In genomic region chr2:170248574-170249393, GRCh38 we compare ENCODE assay signal across 1 cellular context.
TF ChIP-seq lines count a peak whose summit lies in the region.

No MANE protein-coding gene starts in this region.

TF ChIP-seq in K562, 482 proteins besides CTCF, POLR2A, EP300 and RAD21 (continued from another document and continues in another):
- TF ChIP-seq E2F8 (IDR thresholded peaks at IDR 0.05; ENCODE audit: low read depth, partially characterized antibody) (no peak), GABPB1 (CRISPR knock-in tag; IDR thresholded peaks at IDR 0.05) (no peak), MTA1 (IDR thresholded peaks at IDR 0.05; ENCODE audit: borderline replicate concordance) (no peak), KLF1 (tag; IDR thresholded peaks at IDR 0.05) (no peak), CTCFL (IDR thresholded peaks at IDR 0.05; ENCODE audit: borderline replicate concordance, insufficient read depth, low read depth, low read length, poor library complexity, severe bottlenecking) (no peak), GABPA (tag; conservative IDR thresholded peaks at IDR 0.05; ENCODE audit: low read depth) (no peak), MAFK (IDR thresholded peaks at IDR 0.05; ENCODE audit: low read length) (no peak), ZNF3 (CRISPR knock-in tag; IDR thresholded peaks at IDR 0.05) (no peak), ZNF354B (CRISPR knock-in tag; IDR thresholded peaks at IDR 0.05) (peak; percentile 7; the same call in 1 of the 2 replicates), E2F5 (CRISPR knock-in tag; IDR thresholded peaks at IDR 0.05) (no peak), KAT7 (CRISPR knock-in tag; IDR thresholded peaks at IDR 0.05; ENCODE audit: borderline replicate concordance) (no peak), ELF2 (CRISPR knock-in tag; IDR thresholded peaks at IDR 0.05) (peak; percentile 61), MAZ (CRISPR knock-in tag; conservative IDR thresholded peaks at IDR 0.05 in 1 of 2, IDR thresholded peaks at IDR 0.05 in 1 of 2) (peak in 1 of 2 experiments; percentile 24; a peak in 2 of 4 replicates), RFX1 (IDR thresholded peaks at IDR 0.05) (no peak), ESRRB (CRISPR knock-in tag; IDR thresholded peaks at IDR 0.05; ENCODE audit: borderline replicate concordance) (no peak), ZNF717 (CRISPR knock-in tag; IDR thresholded peaks at IDR 0.05) (no peak), CHD1 (IDR thresholded peaks at IDR 0.05; ENCODE audit: low read length) (no peak), TBP (optimal IDR thresholded peaks at IDR 0.05; ENCODE audit: low read depth, low read length) (no peak), ETV5 (CRISPR knock-in tag; IDR thresholded peaks at IDR 0.05; ENCODE audit: low read depth) (no peak), KDM2B (CRISPR knock-in tag; IDR thresholded peaks at IDR 0.05) (no peak), POLR2G (IDR thresholded peaks at IDR 0.05; ENCODE audit: low read depth, low read length) (no peak), ID3 (CRISPR knock-in tag; IDR thresholded peaks at IDR 0.05) (no peak), ID3 (tag; IDR thresholded peaks at IDR 0.05) (peak; percentile 96), CTBP1 (IDR thresholded peaks at IDR 0.05; ENCODE audit: borderline replicate concordance) (peak; percentile 50; the same call in 1 of the 2 replicates), FOS (IDR thresholded peaks at IDR 0.05; ENCODE audit: extremely low read depth, insufficient read length) (no peak), RBM25 (IDR thresholded peaks at IDR 0.05; ENCODE audit: low read depth, low read length, severe bottlenecking) (no peak), ZNF12 (CRISPR knock-in tag; IDR thresholded peaks at IDR 0.05) (no peak), ARID1B (IDR thresholded peaks at IDR 0.05) (peak; percentile 57), CREB5 (CRISPR knock-in tag; IDR thresholded peaks at IDR 0.05) (no peak), FOXP1 (CRISPR knock-in tag; IDR thresholded peaks at IDR 0.05) (no peak), SNAPC5 (CRISPR knock-in tag; IDR thresholded peaks at IDR 0.05) (no peak), SUPT5H (IDR thresholded peaks at IDR 0.05) (no peak), MTA3 (IDR thresholded peaks at IDR 0.05; ENCODE audit: borderline replicate concordance) (no peak), ZKSCAN8 (CRISPR knock-in tag; IDR thresholded peaks at IDR 0.05) (0 out of 2 replicates have a peak, but pooled peaks have one; percentile 40), SMARCB1 (IDR thresholded peaks at IDR 0.05; ENCODE audit: insufficient read length, low read depth) (no peak), TARDBP (IDR thresholded peaks at IDR 0.05) (no peak), ATF4 (CRISPR knock-in tag; IDR thresholded peaks at IDR 0.05) (peak; percentile 64; the same call in 1 of the 2 replicates), ZNF263 (CRISPR knock-in tag; IDR thresholded peaks at IDR 0.05; ENCODE audit: borderline replicate concordance) (no peak), L3MBTL2 (IDR thresholded peaks at IDR 0.05) (no peak; the same call in 1 of the 2 replicates), FOXK2 (conservative IDR thresholded peaks at IDR 0.05 in 1 of 2, IDR thresholded peaks at IDR 0.05 in 1 of 2; ENCODE audit: low read depth in 2 of 2) (no peak; a peak in 1 of 4 replicates), ZNF778 (CRISPR knock-in tag; IDR thresholded peaks at IDR 0.05) (no peak), ZNF282 (CRISPR knock-in tag; IDR thresholded peaks at IDR 0.05) (no peak), SIRT6 (IDR thresholded peaks at IDR 0.05; ENCODE audit: low read depth, low read length) (no peak), CXXC5 (CRISPR knock-in tag; IDR thresholded peaks at IDR 0.05) (peak; percentile 50), RERE (CRISPR knock-in tag; IDR thresholded peaks at IDR 0.05; ENCODE audit: borderline replicate concordance) (no peak), MNT (conservative IDR thresholded peaks at IDR 0.05) (no peak), SMAD3 (CRISPR knock-in tag; conservative IDR thresholded peaks at IDR 0.05) (no peak; the same call in 1 of the 2 replicates), BACH1 (tag; IDR thresholded peaks at IDR 0.05) (no peak; the same call in none of the 2 replicates), POLR2AphosphoS5 (IDR thresholded peaks at IDR 0.05; ENCODE audit: control insufficient read depth, insufficient read depth, low read depth, low read length) (no peak), ZNF668 (CRISPR knock-in tag; IDR thresholded peaks at IDR 0.05) (no peak), ZNF561 (CRISPR knock-in tag; conservative IDR thresholded peaks at IDR 0.05) (no peak), SP2 (IDR thresholded peaks at IDR 0.05; ENCODE audit: extremely low read depth, low read depth, low read length, poor library complexity, severe bottlenecking) (no peak), ZNF589 (CRISPR knock-in tag; IDR thresholded peaks at IDR 0.05; ENCODE audit: low read depth) (peak; percentile 19), HNRNPLL (IDR thresholded peaks at IDR 0.05; ENCODE audit: low read depth, low read length, poor library complexity, severe bottlenecking) (no peak), ZKSCAN3 (CRISPR knock-in tag; IDR thresholded peaks at IDR 0.05) (no peak), HMG20B (CRISPR knock-in tag; IDR thresholded peaks at IDR 0.05) (no peak), KDM4B (IDR thresholded peaks at IDR 0.05; ENCODE audit: borderline replicate concordance in 2 of 2, low read depth in 1 of 2) (no peak)
